In the genomic region with DNA sequence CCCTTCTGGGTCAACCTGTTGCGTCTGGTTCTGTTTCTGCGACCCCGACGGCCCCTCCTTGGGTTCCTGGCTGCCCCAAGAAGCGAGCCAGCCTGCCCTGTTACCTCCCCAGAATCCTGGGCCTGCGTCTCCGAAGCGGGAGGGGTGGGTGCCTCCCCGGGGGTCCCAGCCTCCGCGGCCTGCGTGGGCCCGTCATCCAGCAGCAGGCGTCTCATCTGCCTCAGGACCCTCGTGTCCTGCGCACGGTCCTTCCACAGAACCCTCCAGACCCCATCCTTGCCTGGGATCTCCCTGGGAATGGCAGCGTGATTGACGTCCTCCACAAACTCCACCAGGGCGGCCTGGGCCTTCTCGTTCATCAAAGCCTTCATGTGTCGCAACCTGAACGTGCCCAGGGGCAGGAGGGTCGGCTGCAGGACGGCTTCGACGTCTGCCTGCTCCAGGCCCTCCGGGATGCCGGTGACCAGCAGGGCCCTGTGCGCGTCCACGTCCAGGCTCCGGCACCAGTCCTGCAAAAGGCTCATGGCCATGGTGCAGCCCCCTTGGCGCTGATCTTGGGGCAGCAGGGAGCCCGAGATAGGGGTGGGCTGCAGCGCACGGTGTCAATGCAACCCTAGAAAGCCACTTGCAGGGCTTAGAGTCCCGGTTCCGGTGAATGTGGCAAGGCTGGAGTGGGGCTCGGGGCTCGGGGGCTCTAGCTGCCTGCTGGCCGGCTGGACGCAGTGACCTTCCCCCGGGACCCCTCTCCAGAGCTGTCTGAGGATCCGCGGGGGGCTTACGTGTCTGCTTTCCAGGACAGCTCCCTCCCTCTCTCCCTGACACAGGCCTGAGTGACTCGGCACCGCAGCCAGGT, we compare ENCODE assay signal across 8 cellular contexts. TPM values are rescaled to one million over a fixed set of nuclear protein-coding genes. Genes with fewer than 3 reads are reported as not detected.
DNase-seq lines count a peak whose midpoint lies in the region; ATAC-seq, FAIRE-seq and TF ChIP-seq lines count a peak whose summit lies in the region.
"Had no signal": no experiment of that assay in that cellular context is flagged by ENCODE, and none has a peak within 500 bp of the region (broad histone marks: within the 10 kb centered on the region; RNA-seq: fewer than 3 reads in every experiment).

No MANE protein-coding gene starts in this region.

- H3K27me3 Mint-ChIP-seq in stimulated activated naive B cell treated with anti-CD40 and anti-IgM and Interleukin-4, amounts not matched to agents 10 μg/mL and 1 μg/mL and 100 μg/mL, for 72 hours = peaks cover 58 to 94% of the 10 kb centered on the region in 2 donors

- no peak overlapping the region for H2AFZ ChIP-seq in keratinocyte (ENCODE audit: control insufficient read depth, low read length)

- peaks cover 23 to 40% of the 10 kb centered on the region in 2 donors for H3K4me1 Mint-ChIP-seq in stimulated activated naive B cell treated with anti-CD40 and anti-IgM and Interleukin-4, amounts not matched to agents 10 μg/mL and 1 μg/mL and 100 μg/mL, for 72 hours

- dilution Hi-C loops in keratinocyte (cut with MboI; ENCODE audit: extremely low pct_ligation_motif_present, low sequenced_read_pairs) = no loop called here

- peaks cover 0 to 4% of the 10 kb centered on the region in 2 donors for H3K36me3 Mint-ChIP-seq in stimulated activated naive B cell treated with anti-CD40 and anti-IgM and Interleukin-4, amounts not matched to agents 10 μg/mL and 1 μg/mL and 100 μg/mL, for 72 hours

- H3K27ac ChIP-seq in angular gyrus (ENCODE audit: low read depth, low read length) (peak overlapping the region; percentile 88), keratinocyte (ENCODE audit: control insufficient read depth, insufficient read depth, low read length) (no peak overlapping the region), gastroesophageal sphincter (peak overlapping the region in 1 of 4 donors; percentile 57)

- H3K4me3 ChIP-seq in HFF-Myc (replicated peaks; ENCODE audit: low read depth, low read length) (peak overlapping the region; percentile 38), keratinocyte (ENCODE audit: control insufficient read depth in 2 of 3, extremely low read depth in 1 of 3, insufficient read depth in 2 of 3, low read depth in 1 of 3, low read length in 3 of 3) (no peak overlapping the region), gastroesophageal sphincter (peak overlapping the region in 1 of 2 donors; percentile 49)

- H3K4me2 ChIP-seq in keratinocyte (ENCODE audit: control insufficient read depth, extremely low read depth, insufficient read depth, low read depth, low read length) = peak overlapping the region; percentile 15

- TF ChIP-seq CTCF in HFF-Myc (IDR thresholded peaks at IDR 0.05; ENCODE audit: low read depth, low read length, missing control alignments) (no peak), keratinocyte (optimal IDR thresholded peaks at IDR 0.05 in 1 of 3, IDR thresholded peaks at IDR 0.05 in 1 of 3, conservative IDR thresholded peaks at IDR 0.05 in 1 of 3; ENCODE audit: extremely low read depth in 1 of 3, insufficient read depth in 2 of 3, low read length in 3 of 3) (no peak), gastroesophageal sphincter (IDR thresholded peaks at IDR 0.05) (no peak)

- no peak for TF ChIP-seq EP300 in gastroesophageal sphincter (IDR thresholded peaks at IDR 0.05)

- H3K79me2 ChIP-seq in keratinocyte (ENCODE audit: control insufficient read depth, insufficient read depth, low read length) = no peaks in the 10 kb centered on the region

- DNase-seq in HFF-Myc (ENCODE audit: extremely low read depth, low read depth) (no peak), keratinocyte (ENCODE audit: low read depth, low spot score) (no peak), NCI-H1105 treated with DMSO at 0.1 percent for 48 hours (lab: John Stamatoyannopoulos, UW) (no peak)
- no peak for DNase-seq in stimulated activated naive B cell treated with anti-CD40 and anti-IgM and Interleukin-4, amounts not matched to agents 10 μg/mL and 1 μg/mL and 100 μg/mL, for 72 hours

- H3K9me1 ChIP-seq in keratinocyte (ENCODE audit: control insufficient read depth, extremely low read depth, insufficient read depth, low read length) = no peaks in the 10 kb centered on the region

- peaks cover 26% of the 10 kb centered on the region for H3K27me3 ChIP-seq in keratinocyte (ENCODE audit: control insufficient read depth, extremely low read depth, insufficient read depth, low read length)
- H3K27me3 ChIP-seq in gastroesophageal sphincter = peaks cover 56% of the 10 kb centered on the region

- H3K4me3 Mint-ChIP-seq in stimulated activated naive B cell treated with anti-CD40 and anti-IgM and Interleukin-4, amounts not matched to agents 10 μg/mL and 1 μg/mL and 100 μg/mL, for 72 hours = peak overlapping the region; percentile 64 to 81

- H3K9me3 ChIP-seq in keratinocyte (ENCODE audit: control insufficient read depth, low read depth, low read length) = no peaks in the 10 kb centered on the region
- H3K9me3 ChIP-seq in gastroesophageal sphincter = no peaks in the 10 kb centered on the region

- WGBS in gastroesophageal sphincter (ENCODE audit: low coverage in 1 of 2), 2 donors = 80% methylated on average over 4 of the region's 49 CpGs; no CpG with 5 or more reads in 1 of the 2 donors

- no peak for ATAC-seq in stimulated activated naive B cell treated with anti-CD40 and anti-IgM and Interleukin-4, amounts not matched to agents 10 μg/mL and 1 μg/mL and 100 μg/mL, for 72 hours (replicated peaks)
- ATAC-seq in gastroesophageal sphincter = no peak
- no peak for ATAC-seq in GM18520 (IDR thresholded peaks at IDR 0.05; ENCODE audit: unreplicated experiment)

- H3K4me1 ChIP-seq in keratinocyte (ENCODE audit: control insufficient read depth, extremely low read depth, insufficient read depth, low read length) = peaks cover 4% of the 10 kb centered on the region
- H3K4me1 ChIP-seq in gastroesophageal sphincter = peaks cover 0 to 40% (median 4%) of the 10 kb centered on the region in 3 donors

- no peaks in the 10 kb centered on the region for H3K36me3 ChIP-seq in keratinocyte (ENCODE audit: control insufficient read depth in 2 of 2, extremely low read depth in 1 of 2, insufficient read depth in 2 of 2, low read length in 2 of 2)
- no peaks in the 10 kb centered on the region for H3K36me3 ChIP-seq in gastroesophageal sphincter

- no peak for TF ChIP-seq POLR2A in gastroesophageal sphincter (IDR thresholded peaks at IDR 0.05)

- H3K9ac ChIP-seq in keratinocyte (ENCODE audit: control insufficient read depth, extremely low read depth, insufficient read depth, low read length) = no peak overlapping the region

- H4K20me1 ChIP-seq in keratinocyte (ENCODE audit: control insufficient read depth, extremely low read depth, insufficient read depth, low read length) = no peaks in the 10 kb centered on the region

- peak overlapping the region; percentile 84 for H3K27ac Mint-ChIP-seq in stimulated activated naive B cell treated with anti-CD40 and anti-IgM and Interleukin-4, amounts not matched to agents 10 μg/mL and 1 μg/mL and 100 μg/mL, for 72 hours

- FAIRE-seq in keratinocyte (lab: Jason Lieb, UNC) = no peak

- no peaks in the 10 kb centered on the region for H3K9me3 Mint-ChIP-seq in stimulated activated naive B cell treated with anti-CD40 and anti-IgM and Interleukin-4, amounts not matched to agents 10 μg/mL and 1 μg/mL and 100 μg/mL, for 72 hours

RNA-seq across cellular contexts. Expression of gene PNMA8B, which starts 0.5 kb away (rescaled TPM):
- polyA plus RNA-seq in keratinocyte = 0.01 TPM in 1 of 3 replicates, not detected in the others
- not detected for polyA plus RNA-seq in keratinocyte (2011; ENCODE audit: low read depth)
- not detected in 2 replicates for polyA plus RNA-seq in keratinocyte (2011; cell fraction: cytosol; rRNA removed)
- 0.03 TPM in 1 of 2 replicates, not detected in the other for polyA plus RNA-seq in keratinocyte (2011; cell fraction: nucleus; rRNA removed)
- polyA plus RNA-seq in keratinocyte (2012; ENCODE audit: low replicate concordance) = 0.03 and 0.04 TPM in 2 replicates
- polyA minus RNA-seq in keratinocyte = 0.07 TPM in 1 of 3 replicates, not detected in the others
- not detected for polyA minus RNA-seq in keratinocyte (2011; cell fraction: cytosol; rRNA and poly(A)+ RNA removed)
- not detected in 2 replicates for polyA minus RNA-seq in keratinocyte (2011; cell fraction: nucleus; rRNA and poly(A)+ RNA removed)
- total RNA-seq in gastroesophageal sphincter = 1 to 10 TPM; 1.2 to 3.4 (median 1.6) TPM
- total RNA-seq: HT-29 had no signal

RNA-seq across cellular contexts. Expression of gene PNMA8A, which starts 23.8 kb away (rescaled TPM):
- 0.16 to 0.28 TPM (median 0.24 TPM) in 3 replicates for polyA plus RNA-seq in keratinocyte
- polyA plus RNA-seq in keratinocyte (2011; ENCODE audit: low read depth) = 0.84 TPM
- 0.21 TPM in 2 replicates for polyA plus RNA-seq in keratinocyte (2011; cell fraction: cytosol; rRNA removed)
- 0.23 and 0.24 TPM in 2 replicates for polyA plus RNA-seq in keratinocyte (2011; cell fraction: nucleus; rRNA removed)
- polyA plus RNA-seq in keratinocyte (2012; ENCODE audit: low replicate concordance) = 0.19 and 1.0 TPM in 2 replicates
- polyA minus RNA-seq in keratinocyte = 0.38 to 1.4 TPM in 2 of 3 replicates, not detected in the other
- polyA minus RNA-seq in keratinocyte (2011; cell fraction: cytosol; rRNA and poly(A)+ RNA removed) = not detected
- polyA minus RNA-seq in keratinocyte (2011; cell fraction: nucleus; rRNA and poly(A)+ RNA removed) = not detected in 2 replicates
- total RNA-seq in gastroesophageal sphincter = 1 to 10 TPM; 1.6 to 5.4 (median 4.0) TPM
- total RNA-seq: HT-29 had no signal
